In the genomic region with DNA sequence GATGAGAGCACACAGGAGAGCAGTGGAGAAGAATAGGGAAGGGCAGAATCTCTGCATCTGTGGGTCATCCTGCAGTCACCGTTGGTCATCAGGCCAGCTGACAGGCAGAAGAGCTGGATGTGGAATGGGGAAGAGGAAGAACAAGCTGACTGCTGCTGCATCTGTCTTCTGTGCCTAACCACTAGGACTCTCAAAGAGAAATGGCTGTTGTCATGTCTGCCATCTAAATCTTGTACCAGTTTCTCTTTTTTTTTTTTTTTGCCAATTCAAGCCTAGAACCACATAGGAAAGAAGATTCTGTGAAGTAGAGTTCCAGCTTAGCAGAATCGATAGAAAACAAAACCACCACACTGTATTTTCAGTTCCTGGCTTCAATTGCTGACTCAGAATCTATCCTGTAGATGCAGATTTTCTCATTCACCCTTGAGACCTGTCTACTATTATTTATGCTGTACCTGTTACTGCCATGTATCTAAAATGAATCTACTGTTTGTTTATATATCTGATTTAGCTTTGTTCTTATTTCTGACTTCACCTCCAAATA, we compare ENCODE assay signal across 12 cellular contexts.
A peak's percentile ranks its signal among the peaks of the same experiment; 100 is the strongest.
DNase-seq lines count a peak whose midpoint lies in the region; ATAC-seq lines count a peak whose summit lies in the region.
"Had no signal": no experiment of that assay in that cellular context is flagged by ENCODE, and none has a peak within 500 bp of the region (broad histone marks: within the 10 kb centered on the region; RNA-seq: fewer than 3 reads in every experiment).

No MANE protein-coding gene starts in this region.

- intact Hi-C loops in left ventricle myocardium superior (cut with micrococcal nuclease) = no loop called here

- ATAC-seq in GM19025 (IDR thresholded peaks at IDR 0.05; ENCODE audit: low read depth, unreplicated experiment) (peak; percentile 62), GM21786 (IDR thresholded peaks at IDR 0.05; ENCODE audit: unreplicated experiment) (peak; percentile 88), HG03342 (IDR thresholded peaks at IDR 0.05; ENCODE audit: unreplicated experiment) (peak; percentile 85), left ventricle myocardium superior (no peak)

- DNase-seq in kidney tubule cell (ENCODE audit: low spot score) = peak; percentile 39
- DNase-seq in cortex of kidney (lab: John Stamatoyannopoulos, UW) = no peak
- no peak for DNase-seq in activated T-cell treated with anti-CD3 and anti-CD28 coated beads for 4 hours
- DNase-seq in activated CD4-positive, alpha-beta T cell treated with anti-CD3 and anti-CD28 coated beads for 48 hours = no peak
- no peak for DNase-seq in left ventricle myocardium superior
- DNase-seq: activated T-cell treated with anti-CD3 and anti-CD28 coated beads, Interleukin-2, amount 50 U/mL, for 24 hours; brain microvascular endothelial cell; COR-L47; uterus had no signal
